ENCODE assay signal across 24 cellular contexts in genomic region chr10:679556-679955, GRCh38. TPM values are rescaled to one million over a fixed set of nuclear protein-coding genes. Genes with fewer than 3 reads are reported as not detected.
DNase-seq lines count a peak whose midpoint lies in the region; ATAC-seq, FAIRE-seq and TF ChIP-seq lines count a peak whose summit lies in the region.
"Had no signal": no experiment of that assay in that cellular context is flagged by ENCODE, and none has a peak within 500 bp of the region (broad histone marks: within the 10 kb centered on the region; RNA-seq: fewer than 3 reads in every experiment).

No MANE protein-coding gene starts in this region.

- H3K4me1 Mint-ChIP-seq in brain = peaks cover 75% of the 10 kb centered on the region
- H3K4me1 Mint-ChIP-seq: CD4-positive, alpha-beta memory T cell had no signal

- H3K4me3 ChIP-seq in BLaER1 = peak overlapping the region; percentile 37; the same call in 1 of the 2 replicates
- no peak overlapping the region for H3K4me3 ChIP-seq in kidney (ENCODE audit: low read length in 2 of 2)
- H3K4me3 ChIP-seq in sigmoid colon = no peak overlapping the region
- H3K4me3 ChIP-seq: A549 had no signal

- H4K20me1 ChIP-seq in BLaER1 = peaks cover 92% of the 10 kb centered on the region

- intact Hi-C loops in kidney (cut with DNase I) (no loop called here), sigmoid colon (cut with DNase I) (no loop called here)

- peaks cover 41% of the 10 kb centered on the region for H3K36me3 Mint-ChIP-seq in brain
- H3K36me3 Mint-ChIP-seq: activated CD4-positive, alpha-beta memory T cell treated with anti-CD3 and anti-CD28 coated beads for 36 hours; CD4-positive, alpha-beta memory T cell; naive thymus-derived CD4-positive, alpha-beta T cell; stimulated activated effector memory CD8-positive, alpha-beta T cell treated with anti-CD3 and anti-CD28 coated beads, Interleukin-12 subunit alpha, Interleukin-12 subunit beta, amount 100 ng/mL, for 72 hours had no signal

- no peak for FAIRE-seq in kidney (lab: Jason Lieb, UNC)
- FAIRE-seq: A549, endothelial cell of umbilical vein had no signal

- peaks cover 73% of the 10 kb centered on the region for H3K4me1 ChIP-seq in BLaER1
- peaks cover 30 to 35% of the 10 kb centered on the region in 2 donors for H3K4me1 ChIP-seq in kidney (ENCODE audit: control insufficient read depth in 1 of 2, insufficient read depth in 1 of 2, low read depth in 1 of 2, low read length in 2 of 2)
- peaks cover 0 to 68% (median 54%) of the 10 kb centered on the region in 4 donors for H3K4me1 ChIP-seq in sigmoid colon

- H3K27ac Mint-ChIP-seq in brain = peak overlapping the region; percentile 71 to 95 (median 89)
- H3K27ac Mint-ChIP-seq: activated CD4-positive, alpha-beta memory T cell treated with anti-CD3 and anti-CD28 coated beads for 36 hours; activated naive CD4-positive, alpha-beta T cell treated with anti-CD3 and anti-CD28 coated beads for 36 hours; activated T-helper 1 cell treated with anti-CD3 and anti-CD28 coated beads, Interleukin-12 subunit alpha, Interleukin-12 subunit beta, Interleukin-2, Interleukin-4 antibody, amounts not matched to agents 30 ng/mL and 10 ng/mL and 1 ng/mL, durations not matched to agents 14 hours and 24 hours and 36 hours; CD4-positive, alpha-beta memory T cell; mesothelial cell of epicardium; naive thymus-derived CD4-positive, alpha-beta T cell; stimulated activated effector memory CD8-positive, alpha-beta T cell treated with anti-CD3 and anti-CD28 coated beads, Interleukin-12 subunit alpha, Interleukin-12 subunit beta, amount 100 ng/mL, for 72 hours; T-helper 17 cell had no signal

- CTCF ChIA-PET in RWPE1 (lab: Yijun Ruan, JAX) = no interaction called here

- 95 to 96% methylated on average over 15 of the region's 15 CpGs for WGBS in sigmoid colon, 2 donors

- H3K4me2 ChIP-seq in BLaER1 = peak overlapping the region; percentile 82
- H3K4me2 ChIP-seq: A549 had no signal

- peak; percentile 39 for DNase-seq in kidney
- DNase-seq in sigmoid colon = no peak
- DNase-seq in kidney tubule cell (ENCODE audit: low spot score) = no peak
- no peak for DNase-seq in RWPE1 (ENCODE audit: low spot score)
- DNase-seq in NOMO-1 (lab: John Stamatoyannopoulos, UW; ENCODE audit: unreplicated experiment in 2 of 2) = no peak
- DNase-seq: activated CD4-positive, alpha-beta memory T cell treated with anti-CD3 and anti-CD28 coated beads for 36 hours; activated CD4-positive, CD25-positive, alpha-beta regulatory T cell treated with anti-CD3 and anti-CD28 coated beads, Interleukin-2, amount 50 U/mL, for 72 hours; activated CD8-positive, alpha-beta memory T cell treated with anti-CD3 and anti-CD28 coated beads, Interleukin-2, amount 50 U/mL, for 4 hours; activated naive CD4-positive, alpha-beta T cell treated with anti-CD3 and anti-CD28 coated beads for 36 hours; AML-193; CD4-positive, alpha-beta memory T cell; naive thymus-derived CD4-positive, alpha-beta T cell; NCI-H1092; NCI-H2171 treated with DMSO at 0.1 percent for 48 hours; PC-3; T-helper 17 cell had no signal

- ATAC-seq in HG02970 (IDR thresholded peaks at IDR 0.05; ENCODE audit: low FRiP score, unreplicated experiment) = no peak
- ATAC-seq: A549; naive thymus-derived CD4-positive, alpha-beta T cell; PC-3; stimulated activated effector memory CD8-positive, alpha-beta T cell treated with anti-CD3 and anti-CD28 coated beads, Interleukin-12 subunit alpha, Interleukin-12 subunit beta, amount 100 ng/mL, for 72 hours; T-helper 17 cell had no signal

- POLR2A ChIA-PET in RWPE1 (lab: Yijun Ruan, JAX; ENCODE audit: low non-redundant PET) = no interaction called here

- H3K27me3 ChIP-seq in BLaER1 = no peaks in the 10 kb centered on the region
- no peaks in the 10 kb centered on the region for H3K27me3 ChIP-seq in sigmoid colon

- H3K9ac ChIP-seq in BLaER1 (0 out of 2 replicates have a peak overlapping the region, but pooled peaks have one; percentile 20), kidney (ENCODE audit: low read length in 2 of 2) (no peak overlapping the region)

- TF ChIP-seq POLR2A in sigmoid colon (IDR thresholded peaks at IDR 0.05) = no peak

- TF ChIP-seq EP300 in sigmoid colon (IDR thresholded peaks at IDR 0.05) = no peak

- H3K9me3 ChIP-seq in BLaER1 (no peaks in the 10 kb centered on the region), kidney (ENCODE audit: control insufficient read depth in 1 of 2, low read length in 2 of 2) (no peaks in the 10 kb centered on the region), sigmoid colon (no peaks in the 10 kb centered on the region)
- H3K9me3 ChIP-seq: A549 had no signal

- no peaks in the 10 kb centered on the region for H3K27me3 Mint-ChIP-seq in brain

- TF ChIP-seq CTCF in brain (conservative IDR thresholded peaks at IDR 0.05) (no peak), kidney (IDR thresholded peaks at IDR 0.05; ENCODE audit: borderline replicate concordance, extremely low read depth, insufficient read depth) (no peak), sigmoid colon (IDR thresholded peaks at IDR 0.05) (no peak), RWPE1 (conservative IDR thresholded peaks at IDR 0.05; ENCODE audit: low read depth) (no peak)

- H3K27ac ChIP-seq in BLaER1 (peak overlapping the region; percentile 43; the same call in 1 of the 2 replicates), kidney (ENCODE audit: low read depth in 2 of 2, low read length in 2 of 2) (no peak overlapping the region), sigmoid colon (peak overlapping the region; percentile 3 to 99 (median 92)), RWPE1 (no peak overlapping the region)
- H3K27ac ChIP-seq: A549 had no signal

- peak overlapping the region in 1 of 5 experiments; percentile 51 for H3K4me3 Mint-ChIP-seq in brain
- H3K4me3 Mint-ChIP-seq: activated CD4-positive, alpha-beta memory T cell treated with anti-CD3 and anti-CD28 coated beads for 36 hours; activated naive CD4-positive, alpha-beta T cell treated with anti-CD3 and anti-CD28 coated beads for 36 hours; activated T-helper 1 cell treated with anti-CD3 and anti-CD28 coated beads, Interleukin-12 subunit alpha, Interleukin-12 subunit beta, Interleukin-2, Interleukin-4 antibody, amounts not matched to agents 30 ng/mL and 10 ng/mL and 1 ng/mL, durations not matched to agents 14 hours and 24 hours and 36 hours; CD4-positive, alpha-beta memory T cell; mesothelial cell of epicardium; naive thymus-derived CD4-positive, alpha-beta T cell; stimulated activated effector memory CD8-positive, alpha-beta T cell treated with anti-CD3 and anti-CD28 coated beads, Interleukin-12 subunit alpha, Interleukin-12 subunit beta, amount 100 ng/mL, for 72 hours; T-helper 17 cell had no signal

- H3K36me3 ChIP-seq in BLaER1 = 0 out of 2 replicates have a peak, but pooled peaks cover 4% of the 10 kb centered on the region
- H3K36me3 ChIP-seq in kidney (ENCODE audit: control insufficient read depth in 1 of 2, insufficient read depth in 2 of 2, low read length in 2 of 2) = no peaks in the 10 kb centered on the region
- no peaks in the 10 kb centered on the region for H3K36me3 ChIP-seq in sigmoid colon

- H3K9me3 Mint-ChIP-seq in brain = peaks cover 10 to 27% (median 18%) of the 10 kb centered on the region in 5 experiments
- H3K9me3 Mint-ChIP-seq: activated CD4-positive, alpha-beta memory T cell treated with anti-CD3 and anti-CD28 coated beads for 36 hours; activated naive CD4-positive, alpha-beta T cell treated with anti-CD3 and anti-CD28 coated beads for 36 hours; activated T-helper 1 cell treated with anti-CD3 and anti-CD28 coated beads, Interleukin-12 subunit alpha, Interleukin-12 subunit beta, Interleukin-2, Interleukin-4 antibody, amounts not matched to agents 30 ng/mL and 10 ng/mL and 1 ng/mL, durations not matched to agents 14 hours and 24 hours and 36 hours; CD4-positive, alpha-beta memory T cell; stimulated activated effector memory CD8-positive, alpha-beta T cell treated with anti-CD3 and anti-CD28 coated beads, Interleukin-12 subunit alpha, Interleukin-12 subunit beta, amount 100 ng/mL, for 72 hours had no signal

RNA-seq across cellular contexts. Expression of gene DIP2C, which starts 9.9 kb away (rescaled TPM):
- polyA plus RNA-seq in brain (ENCODE audit: insufficient read depth, low read depth, low replicate concordance) (22.3 TPM), kidney (ENCODE audit: insufficient read depth, low read depth, low replicate concordance) (6.2 TPM), sigmoid colon (1 to 10 TPM; 1.8 to 5.5 (median 3.0) TPM)
- total RNA-seq in kidney (22.6 TPM), sigmoid colon (10 to 100 TPM; 42.1 to 67.9 (median 50.3) TPM)

Comparison
In these comparisons a context has a peak if more than half of its experiments do, and no peak if none do; other contexts are left out.
1. H3K27ac ChIP-seq: peak in BLaER1 (single experiment) and sigmoid colon (4 of 4); none in kidney (0 of 2) and RWPE1 (single experiment).